24 cellular contexts compared by ENCODE assay signal in the genomic region with DNA sequence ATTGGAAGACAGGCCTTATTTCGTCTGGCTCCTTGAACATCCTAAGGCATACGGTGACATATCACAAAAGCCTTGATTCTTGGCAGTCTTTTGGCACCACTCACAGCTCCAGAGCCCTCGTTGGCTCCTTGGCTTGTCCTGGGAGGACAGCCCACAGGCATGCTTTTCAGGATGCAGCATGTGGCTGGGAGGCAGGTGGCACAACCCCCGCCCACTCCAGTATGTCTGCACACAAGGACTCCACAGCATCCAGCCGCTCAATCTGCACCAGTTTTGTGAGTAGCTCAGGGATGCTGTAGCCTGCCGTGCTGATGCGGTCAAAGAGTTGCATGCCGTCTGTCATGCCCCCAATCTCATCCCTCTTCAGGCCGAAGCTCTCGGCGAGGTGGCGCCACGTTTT.
DNase-seq lines count a peak whose midpoint lies in the region; ATAC-seq, FAIRE-seq and TF ChIP-seq lines count a peak whose summit lies in the region.
"Had no signal": no experiment of that assay in that cellular context is flagged by ENCODE, and none has a peak within 500 bp of the region (broad histone marks: within the 10 kb centered on the region; RNA-seq: fewer than 3 reads in every experiment).

No MANE protein-coding gene starts in this region.

- H3K9me3 Mint-ChIP-seq in activated CD4-positive, alpha-beta T cell treated with anti-CD3 and anti-CD28 coated beads, Interleukin-2, amount 10 ng/mL, durations not matched to agents 24 days and 14 days: peaks cover 7% of the 10 kb centered on the region

- no peak overlapping the region for H3K27ac Mint-ChIP-seq in activated CD4-positive, alpha-beta T cell treated with anti-CD3 and anti-CD28 coated beads, Interleukin-2, amount 10 ng/mL, durations not matched to agents 24 days and 14 days
- H3K27ac Mint-ChIP-seq: CD14-positive monocyte; CD4-positive, alpha-beta memory T cell; CD4-positive, CD25-positive, alpha-beta regulatory T cell; CD8-positive, alpha-beta memory T cell had no signal

- H4K91ac ChIP-seq in H1 (replicated peaks; ENCODE audit: insufficient read length, low read length): no peak overlapping the region
- H4K91ac ChIP-seq in neuronal stem cell (ENCODE audit: low read depth, low read length, poor library complexity): no peak overlapping the region

- no peak overlapping the region for H3K4ac ChIP-seq in H1 (replicated peaks; ENCODE audit: insufficient read length, low read depth, low read length)
- no peak overlapping the region for H3K4ac ChIP-seq in neuronal stem cell (ENCODE audit: low read length)

- H3K9ac ChIP-seq in H1 (replicated peaks in 1 of 4; ENCODE audit: extremely low read depth in 1 of 4, low read depth in 3 of 4, low read length in 3 of 4): no peak overlapping the region
- H3K9ac ChIP-seq in neuronal stem cell (ENCODE audit: low read depth, low read length, poor library complexity): no peak overlapping the region
- H3K9ac ChIP-seq: BLaER1 had no signal

- H3K4me2 ChIP-seq in H1 (ENCODE audit: insufficient read depth in 1 of 2, low read depth in 2 of 2, low read length in 2 of 2) (no peak overlapping the region), neuronal stem cell (ENCODE audit: insufficient read depth, low read length, poor library complexity, severe bottlenecking) (no peak overlapping the region)
- H3K4me2 ChIP-seq: BLaER1 had no signal

- 97% methylated on average over 13 of the region's 13 CpGs; no CpG with 5 or more reads in 1 of the 2 experiments for WGBS in H1 (ENCODE audit: extremely low coverage in 1 of 2, insufficient coverage in 1 of 2, insufficient read length in 1 of 2, insufficient replicate concordance in 2 of 2, low coverage in 1 of 2, low lambda C conversion rate in 2 of 2, missing lambda C conversion rate in 1 of 2), 2 experiments
- no CpG with 5 or more reads among the region's 13 CpGs for WGBS in neuronal stem cell (ENCODE audit: extremely low coverage in 2 of 2, insufficient read length in 2 of 2, insufficient replicate concordance in 1 of 2), 2 donors

- H3K14ac ChIP-seq in H1 (ENCODE audit: insufficient read length): no peak overlapping the region
- H3K14ac ChIP-seq in neuronal stem cell (ENCODE audit: low read length): no peak overlapping the region

- peaks cover 7% of the 10 kb centered on the region for H3K4me1 Mint-ChIP-seq in activated CD4-positive, alpha-beta T cell treated with anti-CD3 and anti-CD28 coated beads, Interleukin-2, amount 10 ng/mL, durations not matched to agents 24 days and 14 days
- H3K4me1 Mint-ChIP-seq: CD14-positive monocyte; CD8-positive, alpha-beta memory T cell had no signal

- H3K27ac ChIP-seq in H1 (ENCODE audit: low read depth, low read length) (no peak overlapping the region), neuronal stem cell (replicated peaks; ENCODE audit: low read length) (no peak overlapping the region)
- H3K27ac ChIP-seq: BLaER1 had no signal

- no peaks in the 10 kb centered on the region; a peak in 1 of 4 replicates for H3K9me3 ChIP-seq in H1 (ENCODE audit: insufficient read depth in 2 of 2, low read depth in 1 of 2, low read length in 1 of 2)
- H3K9me3 ChIP-seq in neuronal stem cell (replicated peaks in 1 of 2; ENCODE audit: control insufficient read depth in 2 of 2, insufficient read depth in 1 of 2, low read depth in 1 of 2, low read length in 2 of 2): peaks cover 0 to 2% of the 10 kb centered on the region in 2 donors
- H3K9me3 ChIP-seq: BE2C had no signal

- no peak for FAIRE-seq in H1 (lab: Jason Lieb, UNC)
- FAIRE-seq: A204.1, G401.6, GM12891 had no signal

- H4K5ac ChIP-seq in H1 (ENCODE audit: insufficient read length, low read depth, low read length): no peak overlapping the region

- H3K36me3 ChIP-seq in H1 (ENCODE audit: control insufficient read depth in 2 of 4, insufficient read depth in 4 of 4, low read length in 3 of 4) (no peaks in the 10 kb centered on the region), neuronal stem cell (replicated peaks in 1 of 2; ENCODE audit: control insufficient read depth in 2 of 2, insufficient read depth in 2 of 2, low read length in 2 of 2) (peaks cover 0 to 2% of the 10 kb centered on the region in 2 donors)
- H3K36me3 ChIP-seq: BE2C had no signal

- H2BK5ac ChIP-seq in H1 (ENCODE audit: low read depth, low read length) (no peak overlapping the region), neuronal stem cell (ENCODE audit: low read length) (no peak overlapping the region)

- H2BK120ac ChIP-seq in H1 (replicated peaks; ENCODE audit: low read depth, low read length) (no peak overlapping the region), neuronal stem cell (ENCODE audit: low read depth, low read length) (no peak overlapping the region)

- H2BK12ac ChIP-seq in H1 (ENCODE audit: low read depth, low read length) (no peak overlapping the region), neuronal stem cell (ENCODE audit: low read length) (no peak overlapping the region)

- H3K36me3 Mint-ChIP-seq in activated CD4-positive, alpha-beta T cell treated with anti-CD3 and anti-CD28 coated beads, Interleukin-2, amount 10 ng/mL, durations not matched to agents 24 days and 14 days (ENCODE audit: low read depth): peaks cover 1% of the 10 kb centered on the region
- H3K36me3 Mint-ChIP-seq: CD14-positive monocyte had no signal

- ATAC-seq in GM18519 (IDR thresholded peaks at IDR 0.05; ENCODE audit: low FRiP score, unreplicated experiment): no peak
- no peak for ATAC-seq in GM21717 (IDR thresholded peaks at IDR 0.05; ENCODE audit: unreplicated experiment)

- DNase-seq in activated CD4-positive, alpha-beta T cell treated with anti-CD3 and anti-CD28 coated beads, Interleukin-2, amount 10 ng/mL, durations not matched to agents 24 days and 14 days: peak; percentile 51
- DNase-seq in activated CD4-positive, alpha-beta T cell treated with anti-CD3 and anti-CD28 coated beads for 48 hours: no peak
- no peak for DNase-seq in H1 (ENCODE audit: low read depth in 1 of 2, low spot score in 2 of 2)
- no peak for DNase-seq in neuronal stem cell (ENCODE audit: low spot score)
- DNase-seq: 8988T; ACHN; BE2C; C1 segment of cervical spinal cord; CD4-positive, alpha-beta memory T cell; CD4-positive, CD25-positive, alpha-beta regulatory T cell; CD8-positive, alpha-beta memory T cell; COR-L47; DMS 273 treated with DMSO at 0.1 percent for 48 hours; DMS153; DMS53; DMS79; GF-D8 had no signal

- TF ChIP-seq RAD21 in H1 (IDR thresholded peaks at IDR 0.05 in 1 of 2, conservative IDR thresholded peaks at IDR 0.05 in 1 of 2; ENCODE audit: low read depth in 2 of 2, low read length in 2 of 2): no peak

- H3K27me3 ChIP-seq in H1 (replicated peaks in 1 of 4; ENCODE audit: control insufficient read depth in 3 of 4, extremely low read depth in 1 of 4, insufficient read depth in 3 of 4, low read length in 3 of 4) (no peaks in the 10 kb centered on the region), neuronal stem cell (ENCODE audit: control insufficient read depth in 3 of 3, insufficient read depth in 3 of 3, low read depth in 1 of 3, low read length in 3 of 3) (no peaks in the 10 kb centered on the region)
- H3K27me3 ChIP-seq: BE2C, BLaER1 had no signal

- no peaks in the 10 kb centered on the region for H3K23me2 ChIP-seq in H1 (ENCODE audit: low read depth, low read length)

- no peak overlapping the region for H3K56ac ChIP-seq in H1 (replicated peaks; ENCODE audit: insufficient read length, low read depth, low read length)

- H3K4me3 Mint-ChIP-seq in activated CD4-positive, alpha-beta T cell treated with anti-CD3 and anti-CD28 coated beads, Interleukin-2, amount 10 ng/mL, durations not matched to agents 24 days and 14 days: no peak overlapping the region
- H3K4me3 Mint-ChIP-seq: CD14-positive monocyte; CD4-positive, alpha-beta memory T cell; CD4-positive, CD25-positive, alpha-beta regulatory T cell; CD8-positive, alpha-beta memory T cell had no signal

- no peak overlapping the region for H4K8ac ChIP-seq in H1 (ENCODE audit: extremely low read depth, insufficient read depth, low read length)
- H4K8ac ChIP-seq in neuronal stem cell (ENCODE audit: low read depth, low read length): no peak overlapping the region

- H3K23ac ChIP-seq in H1 (ENCODE audit: insufficient read length) (no peak overlapping the region), neuronal stem cell (ENCODE audit: low read depth, low read length, poor library complexity) (peak overlapping the region; percentile 32)

- CTCF ChIA-PET in H1 (lab: Charles Lee; ENCODE audit: partially characterized antibody): interaction anchor here (1.2 kb wide), 1 partner anchor 30 kb away, joined by 4 read pairs; no protein-coding TSS in a partner anchor

- H3K4me3 ChIP-seq in H1 (ENCODE audit: extremely low read depth in 1 of 4, insufficient read depth in 2 of 4, low read depth in 3 of 4, low read length in 4 of 4) (no peak overlapping the region), neuronal stem cell (ENCODE audit: low read length in 2 of 2) (peak overlapping the region in 1 of 2 donors; percentile 48)
- H3K4me3 ChIP-seq: BLaER1 had no signal

- H2BK15ac ChIP-seq in H1 (ENCODE audit: low read length): no peak overlapping the region
- H2BK15ac ChIP-seq in neuronal stem cell (ENCODE audit: low read length): no peak overlapping the region

- H4K20me1 ChIP-seq in H1 (replicated peaks in 1 of 2; ENCODE audit: control insufficient read depth in 1 of 2, insufficient read depth in 2 of 2, low read length in 2 of 2): no peaks in the 10 kb centered on the region
- H4K20me1 ChIP-seq: BLaER1 had no signal

- no peaks in the 10 kb centered on the region for H3K27me3 Mint-ChIP-seq in activated CD4-positive, alpha-beta T cell treated with anti-CD3 and anti-CD28 coated beads, Interleukin-2, amount 10 ng/mL, durations not matched to agents 24 days and 14 days

- no peaks in the 10 kb centered on the region for H3K79me2 ChIP-seq in H1 (ENCODE audit: control insufficient read depth in 1 of 2, insufficient read depth in 2 of 2, low read length in 2 of 2)

- no peak overlapping the region for H2BK20ac ChIP-seq in H1 (ENCODE audit: low read length)

- H2AFZ ChIP-seq in H1 (ENCODE audit: low read length): no peak overlapping the region
- no peak overlapping the region for H2AFZ ChIP-seq in neuronal stem cell (ENCODE audit: low read length)

- H3K79me1 ChIP-seq in H1 (ENCODE audit: low read depth, low read length) (no peaks in the 10 kb centered on the region), neuronal stem cell (ENCODE audit: low read depth, low read length) (no peaks in the 10 kb centered on the region)

- H3K4me1 ChIP-seq in H1 (replicated peaks in 1 of 4; ENCODE audit: control insufficient read depth in 3 of 4, insufficient read depth in 4 of 4, low read length in 3 of 4): no peaks in the 10 kb centered on the region
- no peaks in the 10 kb centered on the region for H3K4me1 ChIP-seq in neuronal stem cell (ENCODE audit: control insufficient read depth in 2 of 2, insufficient read depth in 1 of 2, low read depth in 1 of 2, low read length in 2 of 2)
- H3K4me1 ChIP-seq: BE2C, BLaER1 had no signal

- intact Hi-C loops in activated CD4-positive, alpha-beta T cell treated with anti-CD3 and anti-CD28 coated beads, Interleukin-2, amount 10 ng/mL, durations not matched to agents 24 days and 14 days (cut with micrococcal nuclease): no loop called here

- H2AK5ac ChIP-seq in H1 (ENCODE audit: low read depth, low read length) (no peak overlapping the region), neuronal stem cell (ENCODE audit: low read depth, low read length) (no peak overlapping the region)

- TF ChIP-seq EP300 in H1 (IDR thresholded peaks at IDR 0.05; ENCODE audit: borderline replicate concordance in 1 of 2, low read depth in 2 of 2, low read length in 2 of 2): no peak

- POLR2A ChIA-PET in H1 (lab: Charles Lee; ENCODE audit: partially characterized antibody): interaction anchor here (1.5 kb wide), 1 partner anchor 9 kb away, joined by 4 read pairs; no protein-coding TSS in a partner anchor

- H3K18ac ChIP-seq in H1 (ENCODE audit: extremely low read depth, low read length) (no peak overlapping the region), neuronal stem cell (ENCODE audit: low read length) (no peak overlapping the region)

- no peak for TF ChIP-seq POLR2A in H1 (IDR thresholded peaks at IDR 0.05; ENCODE audit: control extremely low read depth in 1 of 2, low read depth in 2 of 2, low read length in 2 of 2)

- TF ChIP-seq CTCF in H1 (IDR thresholded peaks at IDR 0.05; ENCODE audit: control extremely low read depth in 1 of 3, insufficient read depth in 1 of 3, low read depth in 1 of 3, low read length in 3 of 3): no peak
